ENCODE assay signal across 8 cellular contexts in genomic region chr14:69151458-69152180, GRCh38. TPM values are rescaled to one million over a fixed set of nuclear protein-coding genes. Genes with fewer than 3 reads are reported as not detected.
DNase-seq lines count a peak whose midpoint lies in the region; ATAC-seq and FAIRE-seq lines count a peak whose summit lies in the region.

No MANE protein-coding gene starts in this region.

- no peak for FAIRE-seq in frontal cortex (lab: Jason Lieb, UNC)

- peaks cover 3% of the 10 kb centered on the region for H3K79me1 ChIP-seq in neuronal stem cell (ENCODE audit: low read depth, low read length)

- no peak overlapping the region for H4K91ac ChIP-seq in neuronal stem cell (ENCODE audit: low read depth, low read length, poor library complexity)

- H2BK5ac ChIP-seq in neuronal stem cell (ENCODE audit: low read length): peak overlapping the region; percentile 97

- peak overlapping the region; percentile 95 for H2AFZ ChIP-seq in neuronal stem cell (ENCODE audit: low read length)

- peaks cover 8% of the 10 kb centered on the region for H3K4me1 ChIP-seq in SJSA1 (replicated peaks)
- H3K4me1 ChIP-seq in neuronal stem cell (ENCODE audit: control insufficient read depth in 2 of 2, insufficient read depth in 1 of 2, low read depth in 1 of 2, low read length in 2 of 2): peaks cover 1 to 5% of the 10 kb centered on the region in 2 donors

- H3K4ac ChIP-seq in neuronal stem cell (ENCODE audit: low read length): no peak overlapping the region

- H3K23ac ChIP-seq in neuronal stem cell (ENCODE audit: low read depth, low read length, poor library complexity): peak overlapping the region; percentile 33

- peak overlapping the region; percentile 89 for H3K9ac ChIP-seq in neuronal stem cell (ENCODE audit: low read depth, low read length, poor library complexity)

- peak overlapping the region; percentile 19 for H2AK5ac ChIP-seq in neuronal stem cell (ENCODE audit: low read depth, low read length)

- ATAC-seq in GM21619 (IDR thresholded peaks at IDR 0.05; ENCODE audit: unreplicated experiment): peak; percentile 44

- peak overlapping the region; percentile 14 for H3K14ac ChIP-seq in neuronal stem cell (ENCODE audit: low read length)

- H2BK120ac ChIP-seq in neuronal stem cell (ENCODE audit: low read depth, low read length): peak overlapping the region; percentile 95

- H3K9me3 ChIP-seq in SJSA1 (replicated peaks) (no peaks in the 10 kb centered on the region), neuronal stem cell (replicated peaks in 1 of 2; ENCODE audit: control insufficient read depth in 2 of 2, insufficient read depth in 1 of 2, low read depth in 1 of 2, low read length in 2 of 2) (no peaks in the 10 kb centered on the region)

- peak overlapping the region; percentile 72 for H4K8ac ChIP-seq in neuronal stem cell (ENCODE audit: low read depth, low read length)

- DNase-seq in D341Med (ENCODE audit: low spot score): peak; percentile 92
- peak; percentile 67 for DNase-seq in LHCN-M2 (ENCODE audit: low read depth)
- DNase-seq in SJSA1 (ENCODE audit: low read depth in 1 of 2, low spot score in 2 of 2): peak; percentile 65 to 75
- peak; percentile 80 for DNase-seq in activated naive CD4-positive, alpha-beta T cell treated with Interleukin-2 at 50 U/mL for 16 hours
- peak; percentile 79 to 83 for DNase-seq in frontal cortex (ENCODE audit: low spot score in 2 of 2)
- peak; percentile 88 for DNase-seq in neuronal stem cell (ENCODE audit: low spot score)
- peak; percentile 66 for DNase-seq in superior temporal gyrus (ENCODE audit: extremely low spot score)

- H3K18ac ChIP-seq in neuronal stem cell (ENCODE audit: low read length): peak overlapping the region; percentile 97

- WGBS in neuronal stem cell (ENCODE audit: extremely low coverage in 2 of 2, insufficient read length in 2 of 2, insufficient replicate concordance in 1 of 2), 2 donors: no CpG with 5 or more reads among the region's 57 CpGs

- peak overlapping the region; percentile 49 for H2BK12ac ChIP-seq in neuronal stem cell (ENCODE audit: low read length)

- H3K27me3 ChIP-seq in SJSA1 (replicated peaks) (no peaks in the 10 kb centered on the region; the same call in 1 of the 2 replicates), neuronal stem cell (ENCODE audit: control insufficient read depth in 3 of 3, insufficient read depth in 3 of 3, low read depth in 1 of 3, low read length in 3 of 3) (peaks cover 0 to 3% (median 0%) of the 10 kb centered on the region in 3 experiments)

- H3K27ac ChIP-seq in SJSA1: peak overlapping the region; percentile 58
- H3K27ac ChIP-seq in neuronal stem cell (replicated peaks; ENCODE audit: low read length): peak overlapping the region; percentile 97

- peaks cover 19% of the 10 kb centered on the region for H3K36me3 ChIP-seq in SJSA1
- peaks cover 2 to 41% of the 10 kb centered on the region in 2 donors for H3K36me3 ChIP-seq in neuronal stem cell (replicated peaks in 1 of 2; ENCODE audit: control insufficient read depth in 2 of 2, insufficient read depth in 2 of 2, low read length in 2 of 2)

- H2BK15ac ChIP-seq in neuronal stem cell (ENCODE audit: low read length): peak overlapping the region; percentile 81

- H3K4me3 ChIP-seq in SJSA1: peak overlapping the region; percentile 75
- peak overlapping the region; percentile 86 to 87 for H3K4me3 ChIP-seq in neuronal stem cell (ENCODE audit: low read length in 2 of 2)

- H3K4me2 ChIP-seq in neuronal stem cell (ENCODE audit: insufficient read depth, low read length, poor library complexity, severe bottlenecking): peak overlapping the region; percentile 74

RNA-seq across cellular contexts. Expression of gene DCAF5, which starts 1.3 kb away (rescaled TPM):
- total RNA-seq in LHCN-M2 (2014; rRNA removed) (12.9 and 19.6 TPM in 2 replicates), frontal cortex (33.8 TPM)
- 15.3 TPM for polyA plus RNA-seq in LHCN-M2 (2012)
- 12.8 and 19.9 TPM in 2 replicates for total RNA-seq in SJSA1 (2014; rRNA removed; shearing (Covaris generic))
- polyA plus RNA-seq in neuronal stem cell (2013, experiment 1 of 2): 39.6 TPM
- 39.8 TPM for polyA plus RNA-seq in neuronal stem cell (2013, experiment 2 of 2)

RNA-seq across cellular contexts. Expression of gene EXD2, which starts 39.7 kb away (rescaled TPM):
- 12.7 and 14.5 TPM in 2 replicates for total RNA-seq in LHCN-M2 (2014; rRNA removed)
- polyA plus RNA-seq in LHCN-M2 (2012): 10.2 TPM
- total RNA-seq in SJSA1 (2014; rRNA removed; shearing (Covaris generic)): 7.8 and 8.6 TPM in 2 replicates
- 51.8 TPM for total RNA-seq in frontal cortex
- polyA plus RNA-seq in neuronal stem cell (2013, experiment 1 of 2): 11.0 TPM
- 11.9 TPM for polyA plus RNA-seq in neuronal stem cell (2013, experiment 2 of 2)

Comparison
In these comparisons a context has a peak if more than half of its experiments do, and no peak if none do; other contexts are left out.
1. Peak in every context shown above with its lines: DNase-seq, ATAC-seq, H3K4me3 ChIP-seq and H3K27ac ChIP-seq.